In the genomic region with DNA sequence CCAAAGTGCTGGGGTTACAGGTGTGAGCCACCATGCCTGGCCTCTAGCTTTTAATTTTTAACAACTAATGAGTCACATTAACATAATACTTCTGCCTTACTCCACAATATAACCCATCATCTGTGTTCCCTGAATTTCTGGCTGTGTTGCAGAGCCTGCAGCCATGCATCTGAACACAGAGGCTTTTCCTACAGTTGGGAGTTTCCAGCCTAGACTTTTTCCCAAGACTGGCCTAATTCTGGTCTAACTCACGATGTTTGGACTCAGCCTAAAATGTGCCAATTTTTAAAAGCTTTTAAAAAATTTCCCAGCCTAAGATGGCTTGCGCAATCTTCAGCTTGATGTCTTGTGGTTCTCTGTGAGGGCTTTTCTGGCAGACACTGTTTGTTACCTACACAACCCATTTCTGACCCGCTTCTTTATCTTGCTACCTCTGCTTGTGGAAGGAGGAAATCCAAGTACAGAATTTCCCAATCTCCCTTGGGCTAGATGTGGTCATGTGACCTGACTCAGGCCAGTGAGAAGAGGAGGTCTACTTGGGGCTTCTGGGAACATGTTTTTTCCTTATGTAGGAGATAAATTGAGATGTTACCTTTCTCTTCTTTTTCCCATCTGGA, we compare ENCODE assay signal across 19 cellular contexts.
DNase-seq lines count a peak whose midpoint lies in the region; ATAC-seq, FAIRE-seq and TF ChIP-seq lines count a peak whose summit lies in the region.
"Had no signal": no experiment of that assay in that cellular context is flagged by ENCODE, and none has a peak within 500 bp of the region (broad histone marks: within the 10 kb centered on the region; RNA-seq: fewer than 3 reads in every experiment).

No MANE protein-coding gene starts in this region.

- H4K91ac ChIP-seq in IMR-90 (ENCODE audit: insufficient read depth, low read depth, low read length) = no peak overlapping the region

- no peak overlapping the region for H2BK5ac ChIP-seq in IMR-90 (ENCODE audit: low read depth, low read length, poor library complexity, severe bottlenecking)

- H2BK120ac ChIP-seq in IMR-90 (ENCODE audit: low read depth, low read length) = no peak overlapping the region

- no peak overlapping the region for H3K18ac ChIP-seq in IMR-90 (ENCODE audit: low read depth, low read length)

- intact Hi-C loops in IMR-90 (cut with micrococcal nuclease) = no loop called here
- intact Hi-C loops in K562 (cut with micrococcal nuclease) = no loop called here

- H3K14ac ChIP-seq in IMR-90 (replicated peaks; ENCODE audit: low read depth, low read length) = no peak overlapping the region

- no peaks in the 10 kb centered on the region for H3K36me3 ChIP-seq in IMR-90 (ENCODE audit: control insufficient read depth, insufficient read depth, low read length)
- H3K36me3 ChIP-seq in K562 (ENCODE audit: control insufficient read depth, insufficient read depth, low read length) = no peaks in the 10 kb centered on the region
- H3K36me3 ChIP-seq: SJCRH30 had no signal

- no peak overlapping the region for H3K4ac ChIP-seq in IMR-90 (ENCODE audit: low read depth, low read length)

- ATAC-seq in IMR-90 (ENCODE audit: low read depth) (no peak), K562 (no peak), HG03159 (IDR thresholded peaks at IDR 0.05; ENCODE audit: unreplicated experiment) (no peak), SK-N-SH treated with all-trans-retinoic acid at 6 μM for 48 hours (no peak)
- ATAC-seq: activated CD8-positive, alpha-beta T cell treated with anti-CD3 and anti-CD28 coated beads for 36 hours; body of pancreas had no signal

- H2BK15ac ChIP-seq in IMR-90 (ENCODE audit: low read depth, low read length) = no peak overlapping the region

- H3K4me1 ChIP-seq in IMR-90 (ENCODE audit: control insufficient read depth, insufficient read depth, low read length) (peaks cover 1% of the 10 kb centered on the region; the same call in 1 of the 2 replicates), K562 (replicated peaks in 1 of 2; ENCODE audit: control insufficient read depth in 2 of 2, insufficient read depth in 2 of 2, low read length in 2 of 2) (no peaks in the 10 kb centered on the region)
- H3K4me1 ChIP-seq: body of pancreas, SJCRH30 had no signal

- H3K79me2 ChIP-seq in K562 (ENCODE audit: control insufficient read depth, insufficient read depth, low read length) = no peaks in the 10 kb centered on the region

- H3K79me1 ChIP-seq in IMR-90 (ENCODE audit: low read depth in 1 of 2, low read length in 2 of 2) = no peaks in the 10 kb centered on the region

- H3K56ac ChIP-seq in IMR-90 (ENCODE audit: extremely low read depth, insufficient read depth, low read length) = no peak overlapping the region

- POLR2A ChIA-PET in IMR-90 (lab: Charles Lee; ENCODE audit: unreplicated experiment) = no interaction called here
- POLR2A ChIA-PET in K562 (lab: Yijun Ruan, JAX) = no interaction called here

- H4K5ac ChIP-seq in IMR-90 (ENCODE audit: low read depth, low read length) = no peak overlapping the region

- no peak overlapping the region for H3K9ac ChIP-seq in IMR-90 (ENCODE audit: low read depth, low read length)
- H3K9ac ChIP-seq in K562 (ENCODE audit: insufficient read depth in 1 of 2, low read depth in 2 of 2, low read length in 2 of 2) = no peak overlapping the region

- H3K27me3 ChIP-seq in IMR-90 (ENCODE audit: control insufficient read depth, insufficient read depth, low read length) (no peaks in the 10 kb centered on the region; the same call in 1 of the 2 replicates), K562 (ENCODE audit: control insufficient read depth in 2 of 2, insufficient read depth in 2 of 2, low read length in 2 of 2) (no peaks in the 10 kb centered on the region)
- H3K27me3 ChIP-seq: body of pancreas, SJCRH30 had no signal

- WGBS in IMR-90 (ENCODE audit: extremely low coverage in 2 of 2, insufficient read length in 1 of 2), 2 experiments = no CpG with 5 or more reads among the region's 3 CpGs
- 6% methylated on average over 2 of the region's 3 CpGs for WGBS in K562 (ENCODE audit: insufficient coverage, low coverage, missing lambda C conversion rate)

- no peaks in the 10 kb centered on the region for H4K20me1 ChIP-seq in IMR-90 (ENCODE audit: insufficient read depth, low read length)
- H4K20me1 ChIP-seq in K562 (replicated peaks; ENCODE audit: control insufficient read depth, insufficient read depth, low read length) = no peaks in the 10 kb centered on the region

- no peak overlapping the region for H2AK5ac ChIP-seq in IMR-90 (ENCODE audit: low read depth, low read length)

- BruUV-seq in IMR-90 (replicated peaks; lab: Mats Ljungman, UMichigan) = no TSS peak
- BruUV-seq in K562 (replicated peaks; lab: Mats Ljungman, UMichigan) = no TSS peak

- H3K9me1 ChIP-seq in IMR-90 (ENCODE audit: insufficient read depth, low read length) (no peaks in the 10 kb centered on the region), K562 (ENCODE audit: control insufficient read depth, insufficient read depth, low read length) (no peaks in the 10 kb centered on the region)

- H2AK9ac ChIP-seq in IMR-90 (replicated peaks; ENCODE audit: low read depth, low read length, poor library complexity) = no peak overlapping the region

- CTCF ChIA-PET in IMR-90 (lab: Yijun Ruan, JAX) (no interaction called here), K562 (lab: Yijun Ruan, JAX; ENCODE audit: low intra/inter-chr PET ratio) (no interaction called here)

- DNase-seq in AG10803 (ENCODE audit: low read depth) = peak; percentile 86
- DNase-seq in IMR-90 = no peak
- no peak for DNase-seq in K562 (ENCODE audit: extremely low read depth in 1 of 4, low spot score in 3 of 4)
- DNase-seq in iris pigment epithelial cell (ENCODE audit: low read depth) = peak; percentile 17
- DNase-seq in DMS153 treated with DMSO at 0.1 percent for 48 hours (lab: John Stamatoyannopoulos, UW; ENCODE audit: unreplicated experiment) = no peak
- no peak for DNase-seq in midbrain (lab: John Stamatoyannopoulos, UW)
- DNase-seq: activated B cell treated with CpG ODN at 0.5 μM for 24 hours; activated CD8-positive, alpha-beta T cell treated with anti-CD3 and anti-CD28 coated beads for 36 hours; activated T-cell treated with anti-CD3 and anti-CD28 coated beads, Interleukin-2, amount 50 U/mL, for 24 hours; COR-L47; H7; NCI-H1694 treated with DMSO at 0.1 percent for 48 hours; NCI-H345; NK-92 treated with Interleukin-12 subunit alpha and Interleukin-12 subunit beta, amount 100 ng/mL, for 24 hours; SJCRH30; stimulated activated CD4-positive, alpha-beta T cell treated with anti-CD3 and anti-CD28 coated beads, Interleukin-2, amount 100 ng/mL, for 48 hours had no signal

- H3K4me3 ChIP-seq in AG10803 (ENCODE audit: low read length) (no peak overlapping the region), IMR-90 (ENCODE audit: insufficient read depth, low read depth, low read length) (no peak overlapping the region), K562 (no peak overlapping the region)
- H3K4me3 ChIP-seq: body of pancreas, SJCRH30 had no signal

- H3K4me2 ChIP-seq in IMR-90 (ENCODE audit: low read depth, low read length) (no peak overlapping the region), K562 (ENCODE audit: insufficient read depth, low read length) (no peak overlapping the region)

- TF ChIP-seq EP300 in K562 (IDR thresholded peaks at IDR 0.05; ENCODE audit: low read length) = no peak

- H3K23ac ChIP-seq in IMR-90 (ENCODE audit: low read depth, low read length) = no peak overlapping the region

- no peak for TF ChIP-seq POLR2A in IMR-90 (IDR thresholded peaks at IDR 0.05; ENCODE audit: low read depth, low read length)
- no peak for TF ChIP-seq POLR2A in K562 (conservative IDR thresholded peaks at IDR 0.05)

- no peak overlapping the region for H3K27ac ChIP-seq in IMR-90 (ENCODE audit: insufficient read depth, low read length)
- H3K27ac ChIP-seq in K562 (ENCODE audit: extremely low read depth, low read depth, low read length) = no peak overlapping the region
- H3K27ac ChIP-seq: body of pancreas, SJCRH30 had no signal

- H3K9me3 ChIP-seq in IMR-90 (ENCODE audit: control insufficient read depth, insufficient read depth, low read length) (no peaks in the 10 kb centered on the region), K562 (replicated peaks; ENCODE audit: control insufficient read depth, insufficient read depth, low read depth, low read length) (no peaks in the 10 kb centered on the region)
- H3K9me3 ChIP-seq: body of pancreas, SJCRH30 had no signal

- in situ Hi-C loops in IMR-90 (cut with MboI; ENCODE audit: low sequenced_read_pairs) = no loop called here
- in situ Hi-C loops in K562 (cut with MboI) = no loop called here

- no peak overlapping the region for H2BK20ac ChIP-seq in IMR-90 (ENCODE audit: low read depth, low read length)

- dilution Hi-C loops in IMR-90 (cut with HindIII; ENCODE audit: low sequenced_read_pairs, unreplicated experiment) = no loop called here

- TF ChIP-seq CTCF in AG10803 (conservative IDR thresholded peaks at IDR 0.05; ENCODE audit: low read length) = no peak
- TF ChIP-seq CTCF in IMR-90 (conservative IDR thresholded peaks at IDR 0.05; ENCODE audit: low read depth, low read length) = no peak
- no peak for TF ChIP-seq CTCF in K562 (IDR thresholded peaks at IDR 0.05 in 2 of 3, conservative IDR thresholded peaks at IDR 0.05 in 1 of 3; ENCODE audit: insufficient read depth in 2 of 3, low read depth in 1 of 3, low read length in 3 of 3)

- TF ChIP-seq RAD21 in IMR-90 (IDR thresholded peaks at IDR 0.05; ENCODE audit: low read length) = no peak
- no peak for TF ChIP-seq RAD21 in K562 (CRISPR knock-in tag; conservative IDR thresholded peaks at IDR 0.05 in 1 of 2, IDR thresholded peaks at IDR 0.05 in 1 of 2)

- FAIRE-seq in K562 (lab: Jason Lieb, UNC) = no peak

- no peak overlapping the region for H2AFZ ChIP-seq in IMR-90 (replicated peaks; ENCODE audit: low read length, poor library complexity)
- no peak overlapping the region for H2AFZ ChIP-seq in K562 (ENCODE audit: low read depth, low read length)

- no peak overlapping the region for H4K8ac ChIP-seq in IMR-90 (ENCODE audit: low read depth in 2 of 2, low read length in 2 of 2)

TF ChIP-seq in IMR-90, 13 proteins besides CTCF, POLR2A, EP300 and RAD21:
- TF ChIP-seq CEBPB (IDR thresholded peaks at IDR 0.05; ENCODE audit: low read depth, low read length) (peak; percentile 85), MXI1 (IDR thresholded peaks at IDR 0.05; ENCODE audit: borderline replicate concordance, low read depth, low read length) (no peak)

TF ChIP-seq in K562, 482 proteins besides CTCF, POLR2A, EP300 and RAD21 (continues in another document):
- no peak for TF ChIP-seq YY1 (IDR thresholded peaks at IDR 0.05; ENCODE audit: borderline replicate concordance in 1 of 3, control insufficient read depth in 1 of 3, extremely low read depth in 1 of 3, insufficient read depth in 3 of 3, insufficient read length in 1 of 3, insufficient replicate concordance in 2 of 3, low read depth in 1 of 3, low read length in 2 of 3)

TF ChIP-seq in SK-N-SH treated with all-trans-retinoic acid at 6 μM for 48 hours, 23 proteins besides CTCF, POLR2A, EP300 and RAD21 (continues in another document):
- TF ChIP-seq ZFP30 (CRISPR knock-in tag; IDR thresholded peaks at IDR 0.05) (no peak), ZNF8 (CRISPR knock-in tag; IDR thresholded peaks at IDR 0.05) (no peak), ZNF565 (CRISPR knock-in tag; conservative IDR thresholded peaks at IDR 0.05; ENCODE audit: low read depth) (no peak), ZFP3 (CRISPR knock-in tag; IDR thresholded peaks at IDR 0.05) (no peak), GLIS3 (CRISPR knock-in tag; IDR thresholded peaks at IDR 0.05) (no peak), ESRRG (CRISPR knock-in tag; IDR thresholded peaks at IDR 0.05) (no peak)

Comparison
In these comparisons a context has a peak if more than half of its experiments do, and no peak if none do; other contexts are left out.
1. DNase-seq: peak in AG10803 (single experiment) and iris pigment epithelial cell (single experiment); none in IMR-90 (single experiment), K562 (0 of 4), DMS153 treated with DMSO at 0.1 percent for 48 hours (single experiment) and midbrain (single experiment).